18 cellular contexts compared by ENCODE assay signal in genomic region chr13:32229443-32229842, GRCh38.
DNase-seq lines count a peak whose midpoint lies in the region; ATAC-seq and TF ChIP-seq lines count a peak whose summit lies in the region.
"Had no signal": no experiment of that assay in that cellular context is flagged by ENCODE, and none has a peak within 500 bp of the region (broad histone marks: within the 10 kb centered on the region; RNA-seq: fewer than 3 reads in every experiment).

No MANE protein-coding gene starts in this region.

- WGBS in mesendoderm (ENCODE audit: extremely low coverage, insufficient coverage, low lambda C conversion rate) = no CpG with 5 or more reads among the region's 3 CpGs

- H3K79me1 ChIP-seq in mesendoderm (ENCODE audit: low read length) = no peaks in the 10 kb centered on the region

- peaks cover 14% of the 10 kb centered on the region for H3K36me3 Mint-ChIP-seq in type B pancreatic cell
- H3K36me3 Mint-ChIP-seq: CD8-positive, alpha-beta T cell had no signal

- no peaks in the 10 kb centered on the region for H3K79me2 ChIP-seq in mesendoderm (ENCODE audit: control insufficient read depth, insufficient read depth, low read length)

- no peak overlapping the region for H3K4me3 Mint-ChIP-seq in type B pancreatic cell
- H3K4me3 Mint-ChIP-seq: CD8-positive, alpha-beta T cell; HFFc6; nephron progenitor cell; stimulated activated naive CD8-positive, alpha-beta T cell treated with anti-CD3 and anti-CD28 coated beads, Interleukin-15, amount 100 ng/mL, for 72 hours had no signal

- H3K9me3 Mint-ChIP-seq in type B pancreatic cell = no peaks in the 10 kb centered on the region
- H3K9me3 Mint-ChIP-seq: CD8-positive, alpha-beta T cell; HFFc6; nephron progenitor cell; stimulated activated naive CD8-positive, alpha-beta T cell treated with anti-CD3 and anti-CD28 coated beads, Interleukin-15, amount 100 ng/mL, for 72 hours had no signal

- TF ChIP-seq CTCF in type B pancreatic cell (conservative IDR thresholded peaks at IDR 0.05) = no peak

- H4K8ac ChIP-seq in mesendoderm (ENCODE audit: low read depth, low read length) = no peak overlapping the region

- H2BK120ac ChIP-seq in mesendoderm (ENCODE audit: low read depth, low read length) = no peak overlapping the region

- H2BK5ac ChIP-seq in mesendoderm (ENCODE audit: low read length) = no peak overlapping the region

- no peaks in the 10 kb centered on the region for H3K36me3 ChIP-seq in mesendoderm (ENCODE audit: control insufficient read depth, insufficient read depth, low read length)
- H3K36me3 ChIP-seq: uterus had no signal

- no peak overlapping the region for H2AK5ac ChIP-seq in mesendoderm (ENCODE audit: low read length)

- H3K4me3 ChIP-seq in mesendoderm (ENCODE audit: low read length) = no peak overlapping the region
- H3K4me3 ChIP-seq: psoas muscle, uterus had no signal

- H2BK15ac ChIP-seq in mesendoderm (replicated peaks; ENCODE audit: low read depth) = no peak overlapping the region

- no peaks in the 10 kb centered on the region for H3K27me3 ChIP-seq in mesendoderm (ENCODE audit: insufficient read depth, low read length, poor library complexity)
- H3K27me3 ChIP-seq: uterus had no signal

- no peak overlapping the region for H3K27ac Mint-ChIP-seq in type B pancreatic cell
- H3K27ac Mint-ChIP-seq: CD8-positive, alpha-beta T cell; HFFc6; nephron progenitor cell; stimulated activated naive CD8-positive, alpha-beta T cell treated with anti-CD3 and anti-CD28 coated beads, Interleukin-15, amount 100 ng/mL, for 72 hours had no signal

- H3K27ac ChIP-seq in mesendoderm (ENCODE audit: low read depth, low read length) = no peak overlapping the region
- H3K27ac ChIP-seq: psoas muscle, uterus had no signal

- no peak overlapping the region for H3K56ac ChIP-seq in mesendoderm (ENCODE audit: low read length)

- peak; percentile 60 for DNase-seq in Ammon's horn (ENCODE audit: low spot score)
- peak; percentile 57 for DNase-seq in NCI-H1092 (lab: John Stamatoyannopoulos, UW)
- DNase-seq in NCI-H510A treated with DMSO at 0.1 percent for 48 hours (lab: John Stamatoyannopoulos, UW) = peak; percentile 53
- DNase-seq in cerebellum (ENCODE audit: low spot score) = peak; percentile 21
- no peak for DNase-seq in type B pancreatic cell (ENCODE audit: extremely low spot score, unreplicated experiment)
- no peak for DNase-seq in mesendoderm
- no peak for DNase-seq in activated T-cell treated with anti-CD3 and anti-CD28 coated beads, Interleukin-2, amount 50 U/mL, for 48 hours
- DNase-seq: ACHN; activated CD4-positive, alpha-beta T cell treated with anti-CD3 and anti-CD28 coated beads, Interleukin-2, amount 50 U/mL, for 48 hours; CD8-positive, alpha-beta T cell; HFFc6; KBM-7; NCI-H1436; nephron progenitor cell; psoas muscle; stimulated activated naive CD8-positive, alpha-beta T cell treated with anti-CD3 and anti-CD28 coated beads, Interleukin-15, amount 100 ng/mL, for 72 hours; uterus had no signal

- H3K9ac ChIP-seq in mesendoderm (ENCODE audit: low read length) = no peak overlapping the region

- H3K4ac ChIP-seq in mesendoderm (ENCODE audit: low read depth, low read length) = no peak overlapping the region

- no peaks in the 10 kb centered on the region for H3K4me1 ChIP-seq in mesendoderm (ENCODE audit: control insufficient read depth, low read depth, low read length)
- H3K4me1 ChIP-seq: psoas muscle, uterus had no signal

- peaks cover 20% of the 10 kb centered on the region for H3K4me1 Mint-ChIP-seq in type B pancreatic cell (ENCODE audit: unreplicated experiment)
- H3K4me1 Mint-ChIP-seq: stimulated activated naive CD8-positive, alpha-beta T cell treated with anti-CD3 and anti-CD28 coated beads, Interleukin-15, amount 100 ng/mL, for 72 hours had no signal

- no peaks in the 10 kb centered on the region for H3K27me3 Mint-ChIP-seq in type B pancreatic cell
- H3K27me3 Mint-ChIP-seq: stimulated activated naive CD8-positive, alpha-beta T cell treated with anti-CD3 and anti-CD28 coated beads, Interleukin-15, amount 100 ng/mL, for 72 hours had no signal

- no peak overlapping the region for H3K4me2 ChIP-seq in mesendoderm (ENCODE audit: low read length)

- H3K23ac ChIP-seq in mesendoderm (ENCODE audit: low read length) = no peak overlapping the region

- no peak overlapping the region for H3K18ac ChIP-seq in mesendoderm (ENCODE audit: low read length)

- no peak for ATAC-seq in GM19328 (IDR thresholded peaks at IDR 0.05; ENCODE audit: unreplicated experiment)
- ATAC-seq: CD8-positive, alpha-beta T cell; stimulated activated naive CD8-positive, alpha-beta T cell treated with anti-CD3 and anti-CD28 coated beads, Interleukin-15, amount 100 ng/mL, for 72 hours had no signal

- no peak overlapping the region for H4K5ac ChIP-seq in mesendoderm (ENCODE audit: low read length)

Comparison
In these comparisons a context has a peak if more than half of its experiments do, and no peak if none do; other contexts are left out.
1. DNase-seq: peak in Ammon's horn (single experiment), NCI-H1092 (single experiment), NCI-H510A treated with DMSO at 0.1 percent for 48 hours (single experiment) and cerebellum (single experiment); none in type B pancreatic cell (single experiment), mesendoderm (single experiment) and activated T-cell treated with anti-CD3 and anti-CD28 coated beads, Interleukin-2, amount 50 U/mL, for 48 hours (0 of 2).